ENCODE assay signal across 11 cellular contexts in genomic region chr7:96823274-96823673, GRCh38.
DNase-seq lines count a peak whose midpoint lies in the region; ATAC-seq, FAIRE-seq and TF ChIP-seq lines count a peak whose summit lies in the region.
"Had no signal": no experiment of that assay in that cellular context is flagged by ENCODE, and none has a peak within 500 bp of the region (broad histone marks: within the 10 kb centered on the region; RNA-seq: fewer than 3 reads in every experiment).

No MANE protein-coding gene starts in this region.

- H3K4me1 ChIP-seq in adipocyte (ENCODE audit: control insufficient read depth, insufficient read depth, low read length) (no peaks in the 10 kb centered on the region), HepG2 (ENCODE audit: insufficient read depth, low read length) (peaks cover 5% of the 10 kb centered on the region), kidney (ENCODE audit: control insufficient read depth in 1 of 2, insufficient read depth in 1 of 2, low read depth in 1 of 2, low read length in 2 of 2) (no peaks in the 10 kb centered on the region)

- H3K36me3 ChIP-seq in adipocyte (ENCODE audit: control insufficient read depth, insufficient read depth, low read length, severe bottlenecking) (no peaks in the 10 kb centered on the region), HepG2 (replicated peaks in 1 of 2; ENCODE audit: control insufficient read depth in 1 of 2, insufficient read depth in 2 of 2, low read length in 2 of 2) (no peaks in the 10 kb centered on the region), kidney (ENCODE audit: control insufficient read depth in 1 of 2, insufficient read depth in 2 of 2, low read length in 2 of 2) (no peaks in the 10 kb centered on the region)

- BruUV-seq in HepG2 (replicated peaks; lab: Mats Ljungman, UMichigan) = no TSS peak

- POLR2A ChIA-PET in HepG2 (lab: Yijun Ruan, JAX) = interaction anchor here (1.2 kb wide), 1 partner anchor 11 kb away, joined by 3 read pairs; no protein-coding TSS in a partner anchor

- no peaks in the 10 kb centered on the region for H4K20me1 ChIP-seq in HepG2 (ENCODE audit: insufficient read depth, low read length)

- no peak overlapping the region for H3K4me2 ChIP-seq in HepG2 (ENCODE audit: low read depth, low read length)

- no peaks in the 10 kb centered on the region for H3K9me3 Mint-ChIP-seq in activated T-helper 1 cell treated with anti-CD3 and anti-CD28 coated beads, Interleukin-12 subunit alpha, Interleukin-12 subunit beta, Interleukin-2, Interleukin-4 antibody, amounts not matched to agents 30 ng/mL and 10 ng/mL and 1 ng/mL, durations not matched to agents 14 hours and 24 hours and 36 hours
- H3K9me3 Mint-ChIP-seq: activated naive CD4-positive, alpha-beta T cell treated with anti-CD3 and anti-CD28 coated beads, Interleukin-2, amount 10 ng/mL, durations not matched to agents 7 days and 5 days had no signal

- H3K9me3 ChIP-seq in adipocyte (ENCODE audit: control insufficient read depth, low read length) = no peaks in the 10 kb centered on the region
- H3K9me3 ChIP-seq in HepG2 (ENCODE audit: low read length) = no peaks in the 10 kb centered on the region
- no peaks in the 10 kb centered on the region for H3K9me3 ChIP-seq in kidney (ENCODE audit: control insufficient read depth in 1 of 2, low read length in 2 of 2)

- TF ChIP-seq CTCF in HepG2 (CRISPR knock-in tag; IDR thresholded peaks at IDR 0.05) = no peak
- no peak for TF ChIP-seq CTCF in kidney (IDR thresholded peaks at IDR 0.05; ENCODE audit: borderline replicate concordance, extremely low read depth, insufficient read depth)
- no peak for TF ChIP-seq CTCF in coronary artery (IDR thresholded peaks at IDR 0.05)

- no peaks in the 10 kb centered on the region for H3K79me2 ChIP-seq in HepG2 (ENCODE audit: insufficient read depth, low read length)

- H3K27ac Mint-ChIP-seq in activated T-helper 1 cell treated with anti-CD3 and anti-CD28 coated beads, Interleukin-12 subunit alpha, Interleukin-12 subunit beta, Interleukin-2, Interleukin-4 antibody, amounts not matched to agents 30 ng/mL and 10 ng/mL and 1 ng/mL, durations not matched to agents 14 hours and 24 hours and 36 hours = no peak overlapping the region
- H3K27ac Mint-ChIP-seq: activated naive CD4-positive, alpha-beta T cell treated with anti-CD3 and anti-CD28 coated beads, Interleukin-2, amount 10 ng/mL, durations not matched to agents 7 days and 5 days had no signal

- H3K27ac ChIP-seq in HepG2 (ENCODE audit: extremely low read length, insufficient read depth, low read length) (no peak overlapping the region), kidney (ENCODE audit: low read depth in 2 of 2, low read length in 2 of 2) (no peak overlapping the region), coronary artery (no peak overlapping the region)

- DNase-seq in COLO829 (ENCODE audit: low spot score) = peak; percentile 70
- peak; percentile 84 for DNase-seq in adipocyte (ENCODE audit: low read depth)
- peak; percentile 53 for DNase-seq in iris pigment epithelial cell (ENCODE audit: low read depth)
- DNase-seq in HepG2 (ENCODE audit: low spot score) = no peak
- DNase-seq in kidney = no peak
- DNase-seq in activated T-helper 1 cell treated with anti-CD3 and anti-CD28 coated beads, Interleukin-12 subunit alpha, Interleukin-12 subunit beta, Interleukin-2, Interleukin-4 antibody, amounts not matched to agents 30 ng/mL and 10 ng/mL and 1 ng/mL, durations not matched to agents 14 hours and 24 hours and 36 hours (ENCODE audit: low spot score) = no peak
- no peak for DNase-seq in coronary artery (ENCODE audit: low spot score)
- DNase-seq: activated naive CD4-positive, alpha-beta T cell treated with anti-CD3 and anti-CD28 coated beads, Interleukin-2, amount 10 ng/mL, durations not matched to agents 7 days and 5 days; NCI-H1930 had no signal

- peak; percentile 44 for ATAC-seq in HG03520 (IDR thresholded peaks at IDR 0.05; ENCODE audit: unreplicated experiment)
- ATAC-seq in HepG2 = no peak

- 37% methylated on average over 4 of the region's 4 CpGs for whole genome bisulfite sequencing in HepG2 (ENCODE audit: low lambda C conversion rate)

- H3K27me3 Mint-ChIP-seq in activated T-helper 1 cell treated with anti-CD3 and anti-CD28 coated beads, Interleukin-12 subunit alpha, Interleukin-12 subunit beta, Interleukin-2, Interleukin-4 antibody, amounts not matched to agents 30 ng/mL and 10 ng/mL and 1 ng/mL, durations not matched to agents 14 hours and 24 hours and 36 hours (ENCODE audit: insufficient read depth) = peaks cover 14% of the 10 kb centered on the region

- H2AFZ ChIP-seq in HepG2 (ENCODE audit: low read length) = no peak overlapping the region

- no peak for TF ChIP-seq EP300 in HepG2 (IDR thresholded peaks at IDR 0.05; ENCODE audit: low read depth in 2 of 2, low read length in 2 of 2)
- no peak for TF ChIP-seq EP300 in HepG2 (CRISPR knock-in tag; IDR thresholded peaks at IDR 0.05; ENCODE audit: borderline replicate concordance)

- no peaks in the 10 kb centered on the region for H3K27me3 ChIP-seq in adipocyte (replicated peaks; ENCODE audit: control insufficient read depth, insufficient read depth, low read length)
- no peaks in the 10 kb centered on the region for H3K27me3 ChIP-seq in HepG2 (ENCODE audit: control insufficient read depth in 1 of 2, insufficient read depth in 2 of 2, low read length in 2 of 2)

- no peak for TF ChIP-seq RAD21 in HepG2 (CRISPR knock-in tag; IDR thresholded peaks at IDR 0.05)

- H3K4me3 Mint-ChIP-seq in activated T-helper 1 cell treated with anti-CD3 and anti-CD28 coated beads, Interleukin-12 subunit alpha, Interleukin-12 subunit beta, Interleukin-2, Interleukin-4 antibody, amounts not matched to agents 30 ng/mL and 10 ng/mL and 1 ng/mL, durations not matched to agents 14 hours and 24 hours and 36 hours = no peak overlapping the region
- H3K4me3 Mint-ChIP-seq: activated naive CD4-positive, alpha-beta T cell treated with anti-CD3 and anti-CD28 coated beads, Interleukin-2, amount 10 ng/mL, durations not matched to agents 7 days and 5 days had no signal

- no peaks in the 10 kb centered on the region for H3K4me1 Mint-ChIP-seq in activated T-helper 1 cell treated with anti-CD3 and anti-CD28 coated beads, Interleukin-12 subunit alpha, Interleukin-12 subunit beta, Interleukin-2, Interleukin-4 antibody, amounts not matched to agents 30 ng/mL and 10 ng/mL and 1 ng/mL, durations not matched to agents 14 hours and 24 hours and 36 hours (ENCODE audit: low read depth)
- H3K4me1 Mint-ChIP-seq: activated naive CD4-positive, alpha-beta T cell treated with anti-CD3 and anti-CD28 coated beads, Interleukin-2, amount 10 ng/mL, durations not matched to agents 7 days and 5 days had no signal

- H3K9ac ChIP-seq in adipocyte (ENCODE audit: low read length) = no peak overlapping the region
- H3K9ac ChIP-seq in HepG2 (ENCODE audit: insufficient read depth, low read depth, low read length) = no peak overlapping the region
- H3K9ac ChIP-seq in kidney (ENCODE audit: low read length in 2 of 2) = no peak overlapping the region

- CTCF ChIA-PET in HepG2 (lab: Yijun Ruan, JAX; ENCODE audit: low intra/inter-chr PET ratio, low total read pairs) = no interaction called here

- H3K4me3 ChIP-seq in adipocyte (ENCODE audit: low read length) = no peak overlapping the region
- no peak overlapping the region for H3K4me3 ChIP-seq in HepG2 (replicated peaks in 1 of 3; ENCODE audit: insufficient read depth in 1 of 3, low read depth in 2 of 3, low read length in 3 of 3)
- H3K4me3 ChIP-seq in kidney (ENCODE audit: low read length in 2 of 2) = no peak overlapping the region
- H3K4me3 ChIP-seq in coronary artery = no peak overlapping the region

- TF ChIP-seq POLR2A in HepG2 (IDR thresholded peaks at IDR 0.05; ENCODE audit: insufficient read depth in 1 of 2, low read depth in 2 of 2, low read length in 2 of 2) = no peak

- in situ Hi-C loops in HepG2 (cut with HindIII; ENCODE audit: extremely low pct_ligation_motif_present, low pct_unique_long_range_greater_than_20kb) = no loop called here

- H3K36me3 Mint-ChIP-seq in activated T-helper 1 cell treated with anti-CD3 and anti-CD28 coated beads, Interleukin-12 subunit alpha, Interleukin-12 subunit beta, Interleukin-2, Interleukin-4 antibody, amounts not matched to agents 30 ng/mL and 10 ng/mL and 1 ng/mL, durations not matched to agents 14 hours and 24 hours and 36 hours (ENCODE audit: low read depth) = no peaks in the 10 kb centered on the region
- H3K36me3 Mint-ChIP-seq: activated naive CD4-positive, alpha-beta T cell treated with anti-CD3 and anti-CD28 coated beads, Interleukin-2, amount 10 ng/mL, durations not matched to agents 7 days and 5 days had no signal

- intact Hi-C loops in HepG2 (cut with micrococcal nuclease; ENCODE audit: unreplicated experiment) (no loop called here), kidney (cut with DNase I) (no loop called here)
- intact Hi-C loops in activated T-helper 1 cell treated with anti-CD3 and anti-CD28 coated beads, Interleukin-12 subunit alpha, Interleukin-12 subunit beta, Interleukin-2, Interleukin-4 antibody, amounts not matched to agents 30 ng/mL and 10 ng/mL and 1 ng/mL, durations not matched to agents 14 hours and 24 hours and 36 hours (cut with micrococcal nuclease) = loop anchor here (1.0 kb wide), 1 partner anchor 327 kb away; no protein-coding TSS in a partner anchor

- FAIRE-seq in HepG2 (lab: Jason Lieb, UNC) (no peak), kidney (lab: Jason Lieb, UNC) (no peak)
- FAIRE-seq: GM12892 had no signal

TF ChIP-seq in HepG2, 621 proteins besides CTCF, POLR2A, EP300 and RAD21 (continues in another document):
- TF ChIP-seq ATM (IDR thresholded peaks at IDR 0.05; ENCODE audit: borderline replicate concordance) (no peak), ZNF550 (CRISPR knock-in tag; IDR thresholded peaks at IDR 0.05; ENCODE audit: borderline replicate concordance) (no peak), NR3C1 (CRISPR knock-in tag; IDR thresholded peaks at IDR 0.05) (no peak), ZFP36 (IDR thresholded peaks at IDR 0.05; ENCODE audit: borderline replicate concordance, low read depth, low read length, partially characterized antibody) (no peak)
- TF ChIP-seq, protein P1, sequence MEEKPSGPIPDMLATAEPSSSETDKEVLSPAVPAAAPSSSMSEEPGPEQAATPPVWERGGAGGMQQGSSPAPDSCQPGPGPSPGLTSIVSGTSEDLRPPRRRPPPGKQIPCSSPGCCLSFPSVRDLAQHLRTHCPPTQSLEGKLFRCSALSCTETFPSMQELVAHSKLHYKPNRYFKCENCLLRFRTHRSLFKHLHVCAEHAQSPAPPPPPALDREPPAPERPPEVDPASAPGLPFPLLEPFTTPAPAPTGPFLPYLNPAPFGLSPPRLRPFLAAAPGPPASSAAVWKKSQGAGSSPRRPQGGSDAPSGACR (CRISPR knock-in tag; IDR thresholded peaks at IDR 0.05) = no peak
- TF ChIP-seq, protein P2, sequence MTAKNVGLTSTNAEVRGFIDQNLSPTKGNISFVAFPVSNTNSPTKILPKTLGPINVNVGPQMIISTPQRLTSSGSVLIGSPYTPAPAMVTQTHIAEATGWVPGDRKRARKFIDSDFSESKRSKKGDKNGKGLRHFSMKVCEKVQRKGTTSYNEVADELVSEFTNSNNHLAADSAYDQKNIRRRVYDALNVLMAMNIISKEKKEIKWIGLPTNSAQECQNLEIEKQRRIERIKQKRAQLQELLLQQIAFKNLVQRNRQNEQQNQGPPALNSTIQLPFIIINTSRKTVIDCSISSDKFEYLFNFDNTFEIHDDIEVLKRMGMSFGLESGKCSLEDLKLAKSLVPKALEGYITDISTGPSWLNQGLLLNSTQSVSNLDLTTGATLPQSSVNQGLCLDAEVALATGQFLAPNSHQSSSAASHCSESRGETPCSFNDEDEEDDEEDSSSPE (CRISPR knock-in tag; IDR thresholded peaks at IDR 0.05) = no peak

Comparison
In these comparisons a context has a peak if more than half of its experiments do, and no peak if none do; other contexts are left out.
1. DNase-seq: peak in COLO829 (single experiment), adipocyte (single experiment) and iris pigment epithelial cell (single experiment); none in HepG2 (single experiment), kidney (single experiment), activated T-helper 1 cell treated with anti-CD3 and anti-CD28 coated beads, Interleukin-12 subunit alpha, Interleukin-12 subunit beta, Interleukin-2, Interleukin-4 antibody, amounts not matched to agents 30 ng/mL and 10 ng/mL and 1 ng/mL, durations not matched to agents 14 hours and 24 hours and 36 hours (single experiment) and coronary artery (single experiment).